In the genomic region with DNA sequence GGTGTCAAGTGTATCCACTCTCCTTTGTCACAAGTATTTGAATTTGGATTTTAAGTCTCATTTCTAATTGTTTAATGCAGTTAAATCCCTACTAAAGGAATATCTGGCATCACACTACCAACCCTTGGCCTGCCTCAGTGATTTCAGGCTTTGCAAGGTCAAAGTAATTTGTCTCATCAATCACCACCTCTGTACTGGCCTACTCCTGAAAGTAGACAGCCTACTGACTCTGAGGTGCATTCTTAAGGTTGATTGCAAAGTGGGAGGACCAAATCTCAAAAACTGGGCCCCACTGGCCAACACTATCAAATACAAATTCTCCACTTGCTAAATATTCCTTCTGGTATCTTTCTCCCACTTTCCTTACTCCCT, we compare ENCODE assay signal across 13 cellular contexts. TPM values are rescaled to one million over a fixed set of nuclear protein-coding genes. Genes with fewer than 3 reads are reported as not detected.
DNase-seq lines count a peak whose midpoint lies in the region; ATAC-seq and TF ChIP-seq lines count a peak whose summit lies in the region.
"Had no signal": no experiment of that assay in that cellular context is flagged by ENCODE, and none has a peak within 500 bp of the region (broad histone marks: within the 10 kb centered on the region; RNA-seq: fewer than 3 reads in every experiment).

No MANE protein-coding gene starts in this region.

- H3K4me3 Mint-ChIP-seq in activated CD4-positive, alpha-beta T cell treated with anti-CD3 and anti-CD28 coated beads for 36 hours = no peak overlapping the region
- H3K4me3 Mint-ChIP-seq in naive thymus-derived CD4-positive, alpha-beta T cell = no peak overlapping the region
- H3K4me3 Mint-ChIP-seq: H9 had no signal

- peak overlapping the region; percentile 3 for H2AFZ ChIP-seq in parathyroid adenoma

- peak; percentile 42 for ATAC-seq in activated CD4-positive, alpha-beta T cell treated with anti-CD3 and anti-CD28 coated beads for 36 hours
- ATAC-seq in GM21529 (IDR thresholded peaks at IDR 0.05; ENCODE audit: unreplicated experiment) = peak; percentile 47
- ATAC-seq in HG03280 (IDR thresholded peaks at IDR 0.05; ENCODE audit: unreplicated experiment) = peak; percentile 33
- ATAC-seq in activated CD4-positive, CD25-positive, alpha-beta regulatory T cell treated with anti-CD3 and anti-CD28 coated beads, Interleukin-2, amount 50 U/mL, for 24 hours = no peak
- no peak for ATAC-seq in naive thymus-derived CD4-positive, alpha-beta T cell

- H3K9ac ChIP-seq in parathyroid adenoma = no peak overlapping the region

- H3K36me3 Mint-ChIP-seq in activated CD4-positive, alpha-beta T cell treated with anti-CD3 and anti-CD28 coated beads for 36 hours (ENCODE audit: low read depth) = no peaks in the 10 kb centered on the region
- H3K36me3 Mint-ChIP-seq in naive thymus-derived CD4-positive, alpha-beta T cell = no peaks in the 10 kb centered on the region

- intact Hi-C loops in activated CD4-positive, alpha-beta T cell treated with anti-CD3 and anti-CD28 coated beads for 36 hours (cut with DNase I, micrococcal nuclease) = loop anchor here (1.0 to 2.0 kb wide), 3 partner anchors 96 to 536 kb away; no protein-coding TSS in a partner anchor
- intact Hi-C loops in naive thymus-derived CD4-positive, alpha-beta T cell (cut with micrococcal nuclease) = loop anchor here (1.0 to 2.0 kb wide), 5 partner anchors 74 to 536 kb away; no protein-coding TSS in a partner anchor

- H3K4me2 ChIP-seq in parathyroid adenoma (ENCODE audit: low read length) = no peak overlapping the region

- no peak for TF ChIP-seq CTCF in parathyroid adenoma (IDR thresholded peaks at IDR 0.05)

- H3K79me2 ChIP-seq in parathyroid adenoma = no peaks in the 10 kb centered on the region

- no peaks in the 10 kb centered on the region for H3K4me1 ChIP-seq in parathyroid adenoma
- no peaks in the 10 kb centered on the region for H3K4me1 ChIP-seq in naive thymus-derived CD4-positive, alpha-beta T cell (ENCODE audit: control insufficient read depth in 2 of 2, insufficient read depth in 2 of 2, low read length in 2 of 2)

- H3K9me3 ChIP-seq in parathyroid adenoma (ENCODE audit: control insufficient read depth, low read length) = no peaks in the 10 kb centered on the region
- H3K9me3 ChIP-seq in naive thymus-derived CD4-positive, alpha-beta T cell (ENCODE audit: control insufficient read depth in 2 of 3, low read length in 3 of 3) = no peaks in the 10 kb centered on the region

- H3K4me3 ChIP-seq in parathyroid adenoma (ENCODE audit: low read depth, low read length) = no peak overlapping the region
- no peak overlapping the region for H3K4me3 ChIP-seq in naive thymus-derived CD4-positive, alpha-beta T cell (ENCODE audit: low read length)

- no peaks in the 10 kb centered on the region for H3K9me3 Mint-ChIP-seq in activated CD4-positive, alpha-beta T cell treated with anti-CD3 and anti-CD28 coated beads for 36 hours (ENCODE audit: low read depth)
- no peaks in the 10 kb centered on the region for H3K9me3 Mint-ChIP-seq in naive thymus-derived CD4-positive, alpha-beta T cell
- H3K9me3 Mint-ChIP-seq: activated T-helper 2 cell treated with anti-CD3 and anti-CD28 coated beads, Interferon-gamma antibody, Interleukin-2, Interleukin-4, amounts not matched to agents 10 μg/mL and 5 μg/mL and 100 μg/mL, durations not matched to agents 14 hours and 24 hours and 36 hours had no signal

- CTCF ChIA-PET in activated CD4-positive, alpha-beta T cell treated with anti-CD3 and anti-CD28 coated beads for 36 hours (lab: Charles Lee) = interaction anchor here (1.1 to 3.1 kb wide), 7 partner anchors 95 to 263 kb away, joined by 4 to 36 read pairs (median 7); partner anchors contain the start of gene B4GALT4
- CTCF ChIA-PET in naive thymus-derived CD4-positive, alpha-beta T cell (lab: Charles Lee) = interaction anchor here (0.5 to 7.0 kb wide), 8 partner anchors 95 to 262 kb away, joined by 3 to 73 read pairs (median 4); partner anchors contain the start of gene B4GALT4

- H3K27me3 ChIP-seq in parathyroid adenoma (ENCODE audit: control insufficient read depth, insufficient read depth, low read length) = no peaks in the 10 kb centered on the region
- H3K27me3 ChIP-seq in naive thymus-derived CD4-positive, alpha-beta T cell (ENCODE audit: control insufficient read depth in 2 of 2, insufficient read depth in 2 of 2, low read length in 2 of 2) = no peaks in the 10 kb centered on the region

- H3K27ac ChIP-seq in parathyroid adenoma = no peak overlapping the region
- no peak overlapping the region for H3K27ac ChIP-seq in naive thymus-derived CD4-positive, alpha-beta T cell (ENCODE audit: low read depth, low read length)

- no peaks in the 10 kb centered on the region for H3K27me3 Mint-ChIP-seq in activated CD4-positive, alpha-beta T cell treated with anti-CD3 and anti-CD28 coated beads for 36 hours
- H3K27me3 Mint-ChIP-seq in naive thymus-derived CD4-positive, alpha-beta T cell = no peaks in the 10 kb centered on the region

- POLR2A ChIA-PET in activated CD4-positive, alpha-beta T cell treated with anti-CD3 and anti-CD28 coated beads for 36 hours (lab: Charles Lee) = no interaction called here
- POLR2A ChIA-PET in naive thymus-derived CD4-positive, alpha-beta T cell (lab: Charles Lee) = interaction anchor here (1.8 kb wide), 1 partner anchor 96 kb away, joined by 6 read pairs; the partner anchor contains the start of gene B4GALT4

- no peaks in the 10 kb centered on the region for H3K36me3 ChIP-seq in parathyroid adenoma (ENCODE audit: control insufficient read depth, insufficient read depth, low read length)
- no peaks in the 10 kb centered on the region for H3K36me3 ChIP-seq in naive thymus-derived CD4-positive, alpha-beta T cell (ENCODE audit: control insufficient read depth in 2 of 3, insufficient read depth in 3 of 3, low read length in 3 of 3)

- no peak for DNase-seq in activated CD4-positive, alpha-beta T cell treated with anti-CD3 and anti-CD28 coated beads for 36 hours
- DNase-seq in activated CD4-positive, alpha-beta T cell treated with anti-CD3 and anti-CD28 coated beads, Interleukin-2, amount 50 U/mL, for 1 hour = no peak
- DNase-seq in AG08396 (ENCODE audit: low spot score) = no peak
- DNase-seq in naive thymus-derived CD4-positive, alpha-beta T cell = no peak
- DNase-seq: KG1, occipital lobe had no signal

- peak overlapping the region; percentile 23 for H3K27ac Mint-ChIP-seq in activated CD4-positive, alpha-beta T cell treated with anti-CD3 and anti-CD28 coated beads for 36 hours
- peak overlapping the region in 2 of 9 donors; percentile 3 to 9 for H3K27ac Mint-ChIP-seq in naive thymus-derived CD4-positive, alpha-beta T cell
- H3K27ac Mint-ChIP-seq: activated T-helper 2 cell treated with anti-CD3 and anti-CD28 coated beads, Interferon-gamma antibody, Interleukin-2, Interleukin-4, amounts not matched to agents 10 μg/mL and 5 μg/mL and 100 μg/mL, durations not matched to agents 14 hours and 24 hours and 36 hours had no signal

- H3K4me1 Mint-ChIP-seq in activated CD4-positive, alpha-beta T cell treated with anti-CD3 and anti-CD28 coated beads for 36 hours = peaks cover 4% of the 10 kb centered on the region
- peaks cover 0 to 8% (median 5%) of the 10 kb centered on the region in 7 donors for H3K4me1 Mint-ChIP-seq in naive thymus-derived CD4-positive, alpha-beta T cell

RNA-seq across cellular contexts. Expression of gene TEX55, which starts 0.9 kb away (rescaled TPM):
- total RNA-seq in activated CD4-positive, alpha-beta T cell treated with anti-CD3 and anti-CD28 coated beads for 36 hours = not detected
- not detected for total RNA-seq in naive thymus-derived CD4-positive, alpha-beta T cell
- polyA plus RNA-seq in naive thymus-derived CD4-positive, alpha-beta T cell = not detected
- total RNA-seq: activated T-helper 2 cell treated with anti-CD3 and anti-CD28 coated beads, Interferon-gamma antibody, Interleukin-2, Interleukin-4, amounts not matched to agents 10 μg/mL and 5 μg/mL and 100 μg/mL, durations not matched to agents 14 hours and 24 hours and 36 hours; H9; occipital lobe; T-helper 2 cell treated with Interferon-gamma antibody and Interleukin-4, amounts not matched to agents 100 ng/mL and 5 ng/mL, for 36 hours had no signal

RNA-seq across cellular contexts. Expression of gene UPK1B, which starts 28.3 kb away (rescaled TPM):
- under 1 TPM; 0.25 to 0.41 TPM for total RNA-seq in activated CD4-positive, alpha-beta T cell treated with anti-CD3 and anti-CD28 coated beads for 36 hours
- total RNA-seq in naive thymus-derived CD4-positive, alpha-beta T cell = not detected
- polyA plus RNA-seq in naive thymus-derived CD4-positive, alpha-beta T cell = 1 to 10 TPM in 1 of 2 donors, under 1 TPM in 1; 0.11 to 1.3 TPM
- total RNA-seq: activated T-helper 2 cell treated with anti-CD3 and anti-CD28 coated beads, Interferon-gamma antibody, Interleukin-2, Interleukin-4, amounts not matched to agents 10 μg/mL and 5 μg/mL and 100 μg/mL, durations not matched to agents 14 hours and 24 hours and 36 hours; T-helper 2 cell treated with Interferon-gamma antibody and Interleukin-4, amounts not matched to agents 100 ng/mL and 5 ng/mL, for 36 hours had no signal

Comparison
In these comparisons a context has a peak if more than half of its experiments do, and no peak if none do; other contexts are left out.
1. ATAC-seq: peak in activated CD4-positive, alpha-beta T cell treated with anti-CD3 and anti-CD28 coated beads for 36 hours (single experiment), GM21529 (single experiment) and HG03280 (single experiment); none in activated CD4-positive, CD25-positive, alpha-beta regulatory T cell treated with anti-CD3 and anti-CD28 coated beads, Interleukin-2, amount 50 U/mL, for 24 hours (0 of 2) and naive thymus-derived CD4-positive, alpha-beta T cell (single experiment).